1 cellular context compared by ENCODE assay signal in genomic region chr22:50671641-50672040, GRCh38.
A peak's percentile ranks its signal among the peaks of the same experiment; 100 is the strongest.
TF ChIP-seq lines count a peak whose summit lies in the region.

No MANE protein-coding gene starts in this region.

TF ChIP-seq in HepG2, 621 proteins besides CTCF, POLR2A, EP300 and RAD21:
- 0 out of 2 replicates have a peak, but pooled peaks have one; percentile 2 for TF ChIP-seq ARID4A (CRISPR knock-in tag; IDR thresholded peaks at IDR 0.05; ENCODE audit: borderline replicate concordance)
- no peak for TF ChIP-seq IKZF1 (IDR thresholded peaks at IDR 0.05)
